Comparison of ENCODE assay signal across 23 cellular contexts in genomic region chr4:33725861-33726260, GRCh38.
"Had no signal": no experiment of that assay in that cellular context is flagged by ENCODE, and none has a peak within 500 bp of the region (broad histone marks: within the 10 kb centered on the region; RNA-seq: fewer than 3 reads in every experiment).

No MANE protein-coding gene starts in this region.

- ATAC-seq: mucosa of descending colon; naive thymus-derived CD4-positive, alpha-beta T cell; natural killer cell treated with Interleukin-12 subunit alpha and Interleukin-12 subunit beta and Interleukin-15 and Interleukin-18, amount 100 ng/mL, for 72 hours; pancreas; right cardiac atrium; sciatic nerve; stimulated activated effector memory CD8-positive, alpha-beta T cell treated with anti-CD3 and anti-CD28 coated beads, Interleukin-12 subunit alpha, Interleukin-12 subunit beta, amount 100 ng/mL, for 72 hours had no signal

- H3K27me3 ChIP-seq: pancreas, spleen, tibial nerve, uterus had no signal

- H3K4me1 ChIP-seq: left ventricle myocardium inferior, pancreas, prostate gland, spleen, tibial nerve, uterus had no signal

- H3K36me3 ChIP-seq: left ventricle myocardium inferior, pancreas, prostate gland, spleen, tibial nerve, uterus had no signal

- H3K27ac ChIP-seq: left ventricle myocardium inferior, pancreas, prostate gland, spleen, tibial nerve had no signal

- H3K9me3 ChIP-seq: pancreas, prostate gland, tibial nerve, uterus had no signal

- FAIRE-seq: pancreas had no signal

- H3K4me3 ChIP-seq: left ventricle myocardium inferior, lung, mucosa of descending colon, pancreas, prostate gland, skin epidermis, spleen, tibial nerve, uterus had no signal

- DNase-seq: hypothalamus; immature natural killer cell; islet precursor cell; left ventricle myocardium inferior; mesendoderm; mucosa of descending colon; naive thymus-derived CD4-positive, alpha-beta T cell; nucleus accumbens; pancreas; posterior cingulate gyrus; retina; right cardiac atrium; spleen; stimulated activated CD4-positive, alpha-beta T cell treated with anti-CD3 and anti-CD28 coated beads, Interleukin-4, amount 100 ng/mL, for 24 hours; stimulated activated naive CD4-positive, alpha-beta T cell; uterus had no signal
